24 cellular contexts compared by ENCODE assay signal in the genomic region with DNA sequence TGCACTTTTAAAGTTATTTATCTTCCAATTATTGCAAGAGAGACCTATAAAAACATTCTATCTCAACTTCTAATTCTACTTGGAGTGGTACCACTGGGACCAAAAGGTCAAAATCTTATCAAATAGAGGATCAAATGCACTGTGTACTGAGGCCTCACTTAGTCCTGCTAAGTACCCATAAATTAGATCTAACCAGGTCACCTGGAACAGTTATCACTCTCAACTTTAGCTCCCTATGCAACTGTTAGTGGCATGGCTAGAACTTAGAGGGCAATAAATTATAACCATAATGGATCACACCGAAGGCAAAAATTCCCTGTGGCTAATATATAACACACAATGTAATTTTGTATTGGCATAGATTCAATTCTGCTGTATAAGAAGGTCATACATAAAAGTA.
"Had no signal": no experiment of that assay in that cellular context is flagged by ENCODE, and none has a peak within 500 bp of the region (broad histone marks: within the 10 kb centered on the region; RNA-seq: fewer than 3 reads in every experiment).

No MANE protein-coding gene starts in this region.

- DNase-seq: activated CD4-positive, alpha-beta T cell treated with anti-CD3 and anti-CD28 coated beads for 4 hours; activated CD4-positive, alpha-beta T cell treated with anti-CD3 and anti-CD28 coated beads, Interleukin-2, amount 50 U/mL, for 4 hours; activated naive CD4-positive, alpha-beta T cell; activated T-cell treated with anti-CD3 and anti-CD28 coated beads for 4 hours; activated T-cell treated with anti-CD3 and anti-CD28 coated beads, Interleukin-2, amount 50 U/mL, for 72 hours; central memory CD4-positive, alpha-beta T cell; endodermal cell; foreskin fibroblast; head of caudate nucleus; hippocampal formation; left colon; naive thymus-derived CD8-positive, alpha-beta T cell; nucleus accumbens; pancreas; retina; sigmoid colon; stimulated activated CD4-positive, alpha-beta T cell treated with anti-CD3 and anti-CD28 coated beads, Interleukin-1b, Interleukin-23, amount 100 ng/mL, for 48 hours; stimulated activated CD4-positive, alpha-beta T cell treated with anti-CD3 and anti-CD28 coated beads, Interleukin-4, amount 100 ng/mL, for 4 hours; stimulated activated CD8-positive, alpha-beta memory T cell treated with anti-CD3 and anti-CD28 coated beads, Interleukin-4, amount 100 ng/mL, for 48 hours; stimulated activated naive CD8-positive, alpha-beta T cell treated with anti-CD3 and anti-CD28 coated beads, Interleukin-15, amount 100 ng/mL, for 72 hours; substantia nigra had no signal

- ATAC-seq: activated naive CD4-positive, alpha-beta T cell treated with anti-CD3 and anti-CD28 coated beads, Interleukin-2, amount 50 U/mL, for 72 hours; activated T-cell treated with anti-CD3 and anti-CD28 coated beads, Interleukin-2, amount 50 U/mL, for 72 hours; esophagus mucosa; left colon; naive thymus-derived CD8-positive, alpha-beta T cell; pancreas; stimulated activated memory B cell treated with anti-CD40 and anti-IgM and Interleukin-4, amounts not matched to agents 10 μg/mL and 1 μg/mL and 100 μg/mL, for 72 hours; stimulated activated naive CD8-positive, alpha-beta T cell treated with anti-CD3 and anti-CD28 coated beads, Interleukin-15, amount 100 ng/mL, for 72 hours had no signal
